9 cellular contexts compared by ENCODE assay signal in the genomic region with DNA sequence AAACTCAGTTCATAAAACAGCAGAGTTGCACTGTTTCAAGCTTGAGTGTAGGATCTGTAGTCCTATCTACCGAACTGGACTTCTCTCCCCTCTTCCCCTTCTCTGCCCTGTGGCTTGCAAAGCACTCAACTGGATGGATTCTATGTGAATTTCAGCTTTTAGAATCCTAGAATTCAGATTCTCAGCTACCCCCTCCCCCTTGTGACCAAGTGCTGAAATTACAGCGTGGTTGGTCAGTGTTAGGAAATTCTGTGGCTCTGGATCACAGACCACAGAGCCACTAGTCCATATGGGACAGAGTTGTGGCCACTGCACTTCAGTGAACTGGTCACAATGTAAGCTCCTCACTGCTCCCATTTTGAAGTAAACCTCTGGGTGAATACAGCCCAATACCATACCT.
A peak's percentile ranks its signal among the peaks of the same experiment; 100 is the strongest.
DNase-seq lines count a peak whose midpoint lies in the region; ATAC-seq and TF ChIP-seq lines count a peak whose summit lies in the region.
"Had no signal": no experiment of that assay in that cellular context is flagged by ENCODE, and none has a peak within 500 bp of the region (broad histone marks: within the 10 kb centered on the region; RNA-seq: fewer than 3 reads in every experiment).

No MANE protein-coding gene starts in this region.

- H3K9me3 ChIP-seq in OCI-LY7 (ENCODE audit: low read length) (no peaks in the 10 kb centered on the region), aorta (ENCODE audit: control insufficient read depth, low read length) (no peaks in the 10 kb centered on the region)

- peak; percentile 2 for DNase-seq in OCI-LY7 (ENCODE audit: low spot score)
- DNase-seq in foreskin fibroblast = no peak
- no peak for DNase-seq in aorta
- DNase-seq in UCSD-AML1 (lab: John Stamatoyannopoulos, UW; ENCODE audit: unreplicated experiment) = no peak
- DNase-seq in SW 1271 (lab: John Stamatoyannopoulos, UW) = no peak
- DNase-seq: NCI-H1048 had no signal

- H3K36me3 ChIP-seq in OCI-LY7 (ENCODE audit: insufficient read depth, low read length) (no peaks in the 10 kb centered on the region), aorta (ENCODE audit: control insufficient read depth in 1 of 2, insufficient read depth in 2 of 2, low read length in 1 of 2) (no peaks in the 10 kb centered on the region)

- ATAC-seq in HG03175 (IDR thresholded peaks at IDR 0.05; ENCODE audit: unreplicated experiment) (no peak), aorta (ENCODE audit: low FRiP score) (no peak)

- H4K20me1 ChIP-seq in OCI-LY7 (ENCODE audit: insufficient read depth, low read length) = no peaks in the 10 kb centered on the region

- CTCF ChIA-PET in OCI-LY7 (lab: Charles Lee; ENCODE audit: unreplicated experiment) = no interaction called here

- no peak overlapping the region for H2AFZ ChIP-seq in OCI-LY7 (ENCODE audit: low read length)

- POLR2A ChIA-PET in OCI-LY7 (lab: Charles Lee) = no interaction called here

- H3K4me2 ChIP-seq in OCI-LY7 (ENCODE audit: low read length) = no peak overlapping the region

- H3K4me1 ChIP-seq in OCI-LY7 (ENCODE audit: insufficient read depth, low read length, poor library complexity, severe bottlenecking) (no peaks in the 10 kb centered on the region), aorta (ENCODE audit: control insufficient read depth in 1 of 2, insufficient read depth in 2 of 2, low read length in 2 of 2) (no peaks in the 10 kb centered on the region)

- no peaks in the 10 kb centered on the region for H3K27me3 ChIP-seq in aorta (ENCODE audit: control insufficient read depth in 1 of 2, insufficient read depth in 2 of 2, low read length in 1 of 2)

- BruUV-seq in OCI-LY7 (replicated peaks; lab: Mats Ljungman, UMichigan) = no TSS peak

- H3K9me2 ChIP-seq in OCI-LY7 (ENCODE audit: insufficient read depth, low read length) = no peaks in the 10 kb centered on the region

- 22 to 28% methylated on average over 2 of the region's 2 CpGs for WGBS in aorta, 2 donors

- H3K27ac ChIP-seq in 22Rv1 (no peak overlapping the region), OCI-LY7 (ENCODE audit: low read depth, low read length, poor library complexity, severe bottlenecking) (no peak overlapping the region), aorta (ENCODE audit: low read depth in 1 of 2, low read length in 2 of 2) (no peak overlapping the region)

- peak; percentile 57 for TF ChIP-seq CTCF in 22Rv1 (IDR thresholded peaks at IDR 0.05)
- TF ChIP-seq CTCF in GM12875 (IDR thresholded peaks at IDR 0.05; ENCODE audit: borderline replicate concordance, insufficient read depth, low read depth, low read length) = peak; percentile 50; the same call in 1 of the 2 replicates
- peak; percentile 47; the same call in 1 of the 2 replicates for TF ChIP-seq CTCF in OCI-LY7 (conservative IDR thresholded peaks at IDR 0.05; ENCODE audit: low read length)
- peak; percentile 37 for TF ChIP-seq CTCF in foreskin fibroblast (IDR thresholded peaks at IDR 0.05; ENCODE audit: low read depth, low read length)

- H3K4me3 ChIP-seq in GM12875 (ENCODE audit: low read depth, low read length) (no peak overlapping the region), OCI-LY7 (ENCODE audit: low read depth, low read length, poor library complexity, severe bottlenecking) (no peak overlapping the region), foreskin fibroblast (ENCODE audit: low read depth in 1 of 2, low read length in 2 of 2) (no peak overlapping the region), aorta (ENCODE audit: low read length in 2 of 2) (no peak overlapping the region)

- H3K79me2 ChIP-seq in OCI-LY7 (ENCODE audit: insufficient read depth, low read depth, low read length) = no peaks in the 10 kb centered on the region

- intact Hi-C loops in OCI-LY7 (cut with micrococcal nuclease; ENCODE audit: unreplicated experiment) (no loop called here), aorta (cut with DNase I) (no loop called here)
